In genomic region chr16:3797904-3798811, GRCh38 we compare ENCODE assay signal across 13 cellular contexts.
A peak's percentile ranks its signal among the peaks of the same experiment; 100 is the strongest.
DNase-seq lines count a peak whose midpoint lies in the region; ATAC-seq and TF ChIP-seq lines count a peak whose summit lies in the region.
"Had no signal": no experiment of that assay in that cellular context is flagged by ENCODE, and none has a peak within 500 bp of the region (broad histone marks: within the 10 kb centered on the region; RNA-seq: fewer than 3 reads in every experiment).

No MANE protein-coding gene starts in this region.

- TF ChIP-seq CTCF in GM20000 (IDR thresholded peaks at IDR 0.05; ENCODE audit: extremely low read depth, missing control alignments) (no peak), OCI-LY1 (IDR thresholded peaks at IDR 0.05; ENCODE audit: low read length) (no peak), left lung (IDR thresholded peaks at IDR 0.05) (no peak)

- intact Hi-C loops in left lung (cut with DNase I): loop anchor here in 1 of 2 donors (10.0 kb wide), 1 partner anchor 77 kb away; no protein-coding TSS in a partner anchor

- no peaks in the 10 kb centered on the region for H3K9me2 ChIP-seq in OCI-LY1 (ENCODE audit: low read depth, low read length)

- peaks cover 2% of the 10 kb centered on the region; the same call in 1 of the 2 replicates for H4K20me1 ChIP-seq in OCI-LY1 (ENCODE audit: insufficient read depth, low read length)

- peak; percentile 65 for ATAC-seq in left lung

- H2AFZ ChIP-seq in OCI-LY1 (ENCODE audit: low read length): no peak overlapping the region

- H3F3A ChIP-seq in OCI-LY1 (ENCODE audit: insufficient read depth, low read length): no peaks in the 10 kb centered on the region

- H3K4me3 ChIP-seq in OCI-LY1 (ENCODE audit: low read depth, low read length, poor library complexity, severe bottlenecking): peak overlapping the region; percentile 4
- no peak overlapping the region for H3K4me3 ChIP-seq in left lung
- H3K4me3 ChIP-seq: suprapubic skin had no signal

- H3K9ac ChIP-seq in OCI-LY1 (ENCODE audit: low read length): 0 out of 2 replicates have a peak overlapping the region, but pooled peaks have one; percentile 9

- H3K27me3 ChIP-seq in OCI-LY1 (ENCODE audit: insufficient read depth, low read length) (no peaks in the 10 kb centered on the region), left lung (no peaks in the 10 kb centered on the region)
- H3K27me3 ChIP-seq: suprapubic skin had no signal

- H3K79me2 ChIP-seq in OCI-LY1 (ENCODE audit: insufficient read depth, low read length): peaks cover 37% of the 10 kb centered on the region

- H3K4me2 ChIP-seq in OCI-LY1 (ENCODE audit: low read length): peak overlapping the region; percentile 43

- H3K9me3 ChIP-seq in OCI-LY1 (ENCODE audit: low read length) (no peaks in the 10 kb centered on the region), left lung (no peaks in the 10 kb centered on the region)
- H3K9me3 ChIP-seq: suprapubic skin had no signal

- H3K36me3 ChIP-seq in OCI-LY1 (ENCODE audit: insufficient read depth, low read length) (peaks cover 8% of the 10 kb centered on the region; the same call in 1 of the 2 replicates), left lung (peaks cover 0 to 3% of the 10 kb centered on the region in 2 donors)
- H3K36me3 ChIP-seq: suprapubic skin had no signal

- no peak overlapping the region for H3K27ac ChIP-seq in OCI-LY1 (ENCODE audit: low read depth, low read length, poor library complexity, severe bottlenecking)
- no peak overlapping the region for H3K27ac ChIP-seq in left lung
- H3K27ac ChIP-seq: suprapubic skin had no signal

- peak; percentile 13 for DNase-seq in ELR (ENCODE audit: low read depth)
- peak; percentile 49 for DNase-seq in GM20000 (ENCODE audit: low spot score)
- no peak for DNase-seq in left lung
- no peak for DNase-seq in glomerular visceral epithelial cell (ENCODE audit: extremely low spot score)
- no peak for DNase-seq in KG1 (lab: John Stamatoyannopoulos, UW)
- no peak for DNase-seq in OCI-M1 (lab: John Stamatoyannopoulos, UW)
- no peak for DNase-seq in NCI-H1092 (lab: John Stamatoyannopoulos, UW)
- DNase-seq: activated gamma-delta T cell; DMS79; NCI-H526 treated with DMSO at 0.1 percent for 48 hours; stimulated activated CD4-positive, alpha-beta T cell treated with anti-CD3 and anti-CD28 coated beads, Interleukin-1b, Interleukin-23, amount 100 ng/mL, for 48 hours had no signal

- H3K4me1 ChIP-seq in OCI-LY1 (ENCODE audit: insufficient read depth, low read length, severe bottlenecking) (peaks cover 22% of the 10 kb centered on the region), left lung (peaks cover 7 to 57% of the 10 kb centered on the region in 2 donors)

Comparison
In these comparisons a context has a peak if more than half of its experiments do, and no peak if none do; other contexts are left out.
1. DNase-seq: peak in ELR (single experiment) and GM20000 (single experiment); none in left lung (0 of 2), glomerular visceral epithelial cell (single experiment), KG1 (single experiment), OCI-M1 (single experiment) and NCI-H1092 (single experiment).